In genomic region chr10:26215923-26216576, GRCh38 we compare ENCODE assay signal across 1 cellular context.
TF ChIP-seq lines count a peak whose summit lies in the region.

No MANE protein-coding gene starts in this region.

TF ChIP-seq in GM12878, 131 proteins besides CTCF, POLR2A, EP300 and RAD21 (continued from another document):
- no peak for TF ChIP-seq MLLT1 (IDR thresholded peaks at IDR 0.05)
